In genomic region chr1:32221980-32222751, GRCh38 we compare ENCODE assay signal across 8 cellular contexts. TPM values are rescaled to one million over a fixed set of nuclear protein-coding genes. Genes with fewer than 3 reads are reported as not detected.
DNase-seq lines count a peak whose midpoint lies in the region; ATAC-seq and TF ChIP-seq lines count a peak whose summit lies in the region.

TSS of gene EIF3I (plus strand) at chr1:32222407. CDS start at chr1:32222442, 35 bp downstream.
TSS of gene TMEM234 (minus strand) at chr1:32222353. CDS start at chr1:32222322, 31 bp downstream.

- peaks cover 19% of the 10 kb centered on the region for H3K36me3 ChIP-seq in PC-3 (ENCODE audit: low read depth, low read length)

- H3K27ac Mint-ChIP-seq in Calu3 (ENCODE audit: unreplicated experiment) (peak within 1 kb of the TSS; percentile 77), IgD-negative memory B cell (peak within 1 kb of the TSS; percentile 94 to 99 (median 95))

- peak within 1 kb of the TSS; percentile 98 for H3K9ac ChIP-seq in PC-3 (ENCODE audit: low read length)

- H3K27me3 Mint-ChIP-seq in Calu3 (ENCODE audit: unreplicated experiment) (no peaks in the 10 kb centered on the region), IgD-negative memory B cell (no peaks in the 10 kb centered on the region)

- no peaks in the 10 kb centered on the region for H4K20me1 ChIP-seq in PC-3 (ENCODE audit: low read length)

- intact Hi-C loops in Calu3 (cut with micrococcal nuclease; ENCODE audit: unreplicated experiment): no loop called here
- intact Hi-C loops in PC-3 (cut with micrococcal nuclease): no loop called here

- H3K79me2 ChIP-seq in PC-3 (ENCODE audit: low read length): peaks cover 55% of the 10 kb centered on the region

- H3K9me3 Mint-ChIP-seq in Calu3 (ENCODE audit: low read depth, unreplicated experiment) (no peaks in the 10 kb centered on the region), IgD-negative memory B cell (no peaks in the 10 kb centered on the region)

- H3K36me3 Mint-ChIP-seq in Calu3 (ENCODE audit: insufficient read depth, unreplicated experiment) (peaks cover 70% of the 10 kb centered on the region), IgD-negative memory B cell (peaks cover 2% of the 10 kb centered on the region)

- H2AFZ ChIP-seq in PC-3 (ENCODE audit: low read length): peak within 1 kb of the TSS; percentile 60

- no peaks in the 10 kb centered on the region for H3K9me2 ChIP-seq in PC-3 (replicated peaks; ENCODE audit: low read length)

- ATAC-seq in GM21515 (IDR thresholded peaks at IDR 0.05; ENCODE audit: unreplicated experiment): peak; percentile 88
- peak; percentile 93 for ATAC-seq in PC-3

- BruUV-seq in Calu3 (replicated peaks; lab: Mats Ljungman, UMichigan): no TSS peak
- BruUV-seq in PC-3 (replicated peaks; lab: Mats Ljungman, UMichigan): TSS peak; percentile 75

- CTCF ChIA-PET in Calu3 (lab: Charles Lee): no interaction called here
- CTCF ChIA-PET in PC-3 (lab: Charles Lee): interaction anchor here (0.5 kb wide), 1 partner anchor 149 kb away, joined by 7 read pairs; the partner anchor contains the start of gene TMEM39B

- no peaks in the 10 kb centered on the region for H3K27me3 ChIP-seq in PC-3 (ENCODE audit: low read length)
- no peaks in the 10 kb centered on the region for H3K27me3 ChIP-seq in mononuclear cell (ENCODE audit: insufficient read depth, low read length)

- H3K9me3 ChIP-seq in PC-3 (ENCODE audit: low read length) (no peaks in the 10 kb centered on the region), mononuclear cell (ENCODE audit: low read depth, low read length) (no peaks in the 10 kb centered on the region)

- no peaks in the 10 kb centered on the region for H3F3A ChIP-seq in PC-3 (ENCODE audit: low read length, unreplicated experiment)

- DNase-seq in Calu3 (peak; percentile 90), PC-3 (peak; percentile 95), activated T-cell treated with anti-CD3 and anti-CD28 coated beads for 48 hours (ENCODE audit: low read depth) (peak; percentile 83), epithelial cell of prostate (ENCODE audit: low read depth, low spot score) (peak; percentile 54)
- DNase-seq in stimulated activated CD8-positive, alpha-beta memory T cell treated with anti-CD3 and anti-CD28 coated beads, Interleukin-4, amount 100 ng/mL, for 1 hour (ENCODE audit: low read depth in 2 of 2, low spot score in 1 of 2): peak; percentile 75 to 86

- POLR2A ChIA-PET in PC-3 (lab: Charles Lee; ENCODE audit: unreplicated experiment): interaction anchor here (0.6 kb wide), 1 partner anchor 68 kb away, joined by 4 read pairs; no protein-coding TSS in a partner anchor

- H3K4me3 ChIP-seq in PC-3 (ENCODE audit: low read length) (peak within 1 kb of the TSS; percentile 86), mononuclear cell (ENCODE audit: low read length) (peak within 1 kb of the TSS; percentile 75)

- TF ChIP-seq CTCF in Calu3 (IDR thresholded peaks at IDR 0.05; ENCODE audit: unreplicated experiment): no peak
- TF ChIP-seq CTCF in PC-3 (conservative IDR thresholded peaks at IDR 0.05; ENCODE audit: low read depth, low read length): no peak

- H3K4me1 Mint-ChIP-seq in Calu3 (ENCODE audit: low read depth, unreplicated experiment): peaks cover 24% of the 10 kb centered on the region
- H3K4me1 Mint-ChIP-seq in IgD-negative memory B cell: peaks cover 12 to 25% (median 22%) of the 10 kb centered on the region in 3 donors

- H3K4me1 ChIP-seq in PC-3 (ENCODE audit: insufficient read depth, low read length) (peaks cover 24% of the 10 kb centered on the region), mononuclear cell (ENCODE audit: insufficient read depth, low read length) (peaks cover 27% of the 10 kb centered on the region)

- H3K4me3 Mint-ChIP-seq in Calu3 (ENCODE audit: low read depth, unreplicated experiment) (peak within 1 kb of the TSS; percentile 85), IgD-negative memory B cell (peak within 1 kb of the TSS; percentile 93 to 100 (median 98))

- H3K27ac ChIP-seq in PC-3 (ENCODE audit: low read length) (peak within 1 kb of the TSS; percentile 70), epithelial cell of prostate (peak within 1 kb of the TSS; percentile 72)

- peak within 1 kb of the TSS; percentile 93 for H3K4me2 ChIP-seq in PC-3 (ENCODE audit: low read length)

RNA-seq across cellular contexts. Expression of gene EIF3I, which starts in this region (rescaled TPM):
- total RNA-seq in Calu3 (2022) (178 and 186 TPM in 2 replicates), PC-3 (2014; rRNA removed) (413 and 442 TPM in 2 replicates), mononuclear cell (122 TPM)
- 154 TPM for polyA plus RNA-seq in IgD-negative memory B cell

RNA-seq across cellular contexts. Expression of gene TMEM234, which starts in this region (rescaled TPM):
- total RNA-seq in Calu3 (2022) (31.6 and 35.5 TPM in 2 replicates), PC-3 (2014; rRNA removed) (4.2 and 7.7 TPM in 2 replicates), mononuclear cell (6.6 TPM)
- 7.2 TPM for polyA plus RNA-seq in IgD-negative memory B cell

Comparison
In these comparisons a context has a peak if more than half of its experiments do, and no peak if none do; other contexts are left out.
1. Peak in every context shown above with its lines: DNase-seq, ATAC-seq, H3K4me3 ChIP-seq and H3K27ac ChIP-seq.